Comparison of ENCODE assay signal across 2 cellular contexts in the genomic region with DNA sequence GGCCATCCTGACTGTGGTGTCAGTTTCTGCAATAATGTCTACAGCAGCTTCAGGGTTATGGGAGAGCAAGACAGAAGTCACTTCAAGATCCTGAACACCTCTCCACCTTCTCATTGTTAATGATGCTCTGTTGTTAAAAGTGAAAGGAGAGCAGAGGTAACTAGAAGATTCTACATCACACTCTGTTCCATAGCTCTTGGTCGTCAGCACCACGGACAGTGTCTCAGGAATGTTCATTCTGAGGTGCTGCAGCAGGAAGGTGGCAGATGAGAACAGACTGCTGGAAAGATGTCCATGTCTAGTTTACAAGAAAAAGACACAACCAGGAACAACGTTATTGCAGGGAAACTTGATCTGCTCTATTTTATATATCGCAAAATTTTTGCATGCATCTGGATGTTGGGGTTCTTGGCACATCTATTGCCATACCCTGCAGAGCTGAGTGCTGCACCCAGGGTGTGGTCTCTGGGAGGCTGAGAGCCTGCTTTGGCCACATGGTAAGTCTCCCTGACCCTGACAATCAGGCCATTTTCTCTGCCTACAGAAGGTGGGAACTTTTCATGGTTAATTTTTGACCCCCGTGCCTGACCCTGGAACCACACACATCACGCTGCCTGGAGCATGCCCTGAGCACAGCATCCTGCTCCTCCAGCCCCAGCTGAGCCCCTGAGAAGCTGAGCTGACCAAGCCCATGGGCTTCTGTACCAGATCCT.
A peak's percentile ranks its signal among the peaks of the same experiment; 100 is the strongest.
TF ChIP-seq lines count a peak whose summit lies in the region.

No MANE protein-coding gene starts in this region.

TF ChIP-seq in GM12891, 5 proteins besides CTCF, POLR2A, EP300 and RAD21:
- TF ChIP-seq SPI1 (IDR thresholded peaks at IDR 0.05; ENCODE audit: low read depth, low read length): no peak
- TF ChIP-seq PAX5 (IDR thresholded peaks at IDR 0.05; ENCODE audit: insufficient read depth, low read length, severe bottlenecking): no peak
- TF ChIP-seq POU2F2 (IDR thresholded peaks at IDR 0.05; ENCODE audit: low read depth, low read length): no peak
- no peak for TF ChIP-seq POLR2AphosphoS5 (IDR thresholded peaks at IDR 0.05; ENCODE audit: low read depth, low read length)
- TF ChIP-seq TAF1 (IDR thresholded peaks at IDR 0.05; ENCODE audit: low read depth, low read length): no peak

TF ChIP-seq in K562, 482 proteins besides CTCF, POLR2A, EP300 and RAD21:
- TF ChIP-seq ZNF57 (CRISPR knock-in tag; IDR thresholded peaks at IDR 0.05) (no peak), TEAD2 (tag; IDR thresholded peaks at IDR 0.05) (peak; percentile 95), MIER1 (IDR thresholded peaks at IDR 0.05; ENCODE audit: low read depth) (peak; percentile 85), PRMT5 (CRISPR knock-in tag; IDR thresholded peaks at IDR 0.05) (0 out of 2 replicates have a peak, but pooled peaks have one; percentile 27), TEAD1 (CRISPR knock-in tag; IDR thresholded peaks at IDR 0.05) (peak; percentile 97), HNRNPK (IDR thresholded peaks at IDR 0.05; ENCODE audit: low read depth, low read length, poor library complexity, severe bottlenecking) (no peak), ZNF644 (tag; IDR thresholded peaks at IDR 0.05; ENCODE audit: low read depth) (no peak), SETDB1 (IDR thresholded peaks at IDR 0.05; ENCODE audit: low read length) (no peak), ZNF316 (IDR thresholded peaks at IDR 0.05) (no peak), EHMT2 (IDR thresholded peaks at IDR 0.05) (peak; percentile 94), ZNF561 (CRISPR knock-in tag; conservative IDR thresholded peaks at IDR 0.05) (no peak), POU5F1 (IDR thresholded peaks at IDR 0.05; ENCODE audit: borderline replicate concordance, low read depth, low read length, partially characterized antibody) (no peak), CBX1 (IDR thresholded peaks at IDR 0.05; ENCODE audit: low read depth) (no peak), TEAD4 (IDR thresholded peaks at IDR 0.05; ENCODE audit: low read length) (peak; percentile 91), TEAD4 (CRISPR knock-in tag; IDR thresholded peaks at IDR 0.05; ENCODE audit: borderline replicate concordance) (peak; percentile 78; the same call in 1 of the 2 replicates), CBX2 (IDR thresholded peaks at IDR 0.05; ENCODE audit: insufficient read depth, low read length, poor library complexity, severe bottlenecking) (no peak)
- TF ChIP-seq, protein P1, sequence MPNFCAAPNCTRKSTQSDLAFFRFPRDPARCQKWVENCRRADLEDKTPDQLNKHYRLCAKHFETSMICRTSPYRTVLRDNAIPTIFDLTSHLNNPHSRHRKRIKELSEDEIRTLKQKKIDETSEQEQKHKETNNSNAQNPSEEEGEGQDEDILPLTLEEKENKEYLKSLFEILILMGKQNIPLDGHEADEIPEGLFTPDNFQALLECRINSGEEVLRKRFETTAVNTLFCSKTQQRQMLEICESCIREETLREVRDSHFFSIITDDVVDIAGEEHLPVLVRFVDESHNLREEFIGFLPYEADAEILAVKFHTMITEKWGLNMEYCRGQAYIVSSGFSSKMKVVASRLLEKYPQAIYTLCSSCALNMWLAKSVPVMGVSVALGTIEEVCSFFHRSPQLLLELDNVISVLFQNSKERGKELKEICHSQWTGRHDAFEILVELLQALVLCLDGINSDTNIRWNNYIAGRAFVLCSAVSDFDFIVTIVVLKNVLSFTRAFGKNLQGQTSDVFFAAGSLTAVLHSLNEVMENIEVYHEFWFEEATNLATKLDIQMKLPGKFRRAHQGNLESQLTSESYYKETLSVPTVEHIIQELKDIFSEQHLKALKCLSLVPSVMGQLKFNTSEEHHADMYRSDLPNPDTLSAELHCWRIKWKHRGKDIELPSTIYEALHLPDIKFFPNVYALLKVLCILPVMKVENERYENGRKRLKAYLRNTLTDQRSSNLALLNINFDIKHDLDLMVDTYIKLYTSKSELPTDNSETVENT (CRISPR knock-in tag; IDR thresholded peaks at IDR 0.05): no peak
- TF ChIP-seq, protein P2, sequence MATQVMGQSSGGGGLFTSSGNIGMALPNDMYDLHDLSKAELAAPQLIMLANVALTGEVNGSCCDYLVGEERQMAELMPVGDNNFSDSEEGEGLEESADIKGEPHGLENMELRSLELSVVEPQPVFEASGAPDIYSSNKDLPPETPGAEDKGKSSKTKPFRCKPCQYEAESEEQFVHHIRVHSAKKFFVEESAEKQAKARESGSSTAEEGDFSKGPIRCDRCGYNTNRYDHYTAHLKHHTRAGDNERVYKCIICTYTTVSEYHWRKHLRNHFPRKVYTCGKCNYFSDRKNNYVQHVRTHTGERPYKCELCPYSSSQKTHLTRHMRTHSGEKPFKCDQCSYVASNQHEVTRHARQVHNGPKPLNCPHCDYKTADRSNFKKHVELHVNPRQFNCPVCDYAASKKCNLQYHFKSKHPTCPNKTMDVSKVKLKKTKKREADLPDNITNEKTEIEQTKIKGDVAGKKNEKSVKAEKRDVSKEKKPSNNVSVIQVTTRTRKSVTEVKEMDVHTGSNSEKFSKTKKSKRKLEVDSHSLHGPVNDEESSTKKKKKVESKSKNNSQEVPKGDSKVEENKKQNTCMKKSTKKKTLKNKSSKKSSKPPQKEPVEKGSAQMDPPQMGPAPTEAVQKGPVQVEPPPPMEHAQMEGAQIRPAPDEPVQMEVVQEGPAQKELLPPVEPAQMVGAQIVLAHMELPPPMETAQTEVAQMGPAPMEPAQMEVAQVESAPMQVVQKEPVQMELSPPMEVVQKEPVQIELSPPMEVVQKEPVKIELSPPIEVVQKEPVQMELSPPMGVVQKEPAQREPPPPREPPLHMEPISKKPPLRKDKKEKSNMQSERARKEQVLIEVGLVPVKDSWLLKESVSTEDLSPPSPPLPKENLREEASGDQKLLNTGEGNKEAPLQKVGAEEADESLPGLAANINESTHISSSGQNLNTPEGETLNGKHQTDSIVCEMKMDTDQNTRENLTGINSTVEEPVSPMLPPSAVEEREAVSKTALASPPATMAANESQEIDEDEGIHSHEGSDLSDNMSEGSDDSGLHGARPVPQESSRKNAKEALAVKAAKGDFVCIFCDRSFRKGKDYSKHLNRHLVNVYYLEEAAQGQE (CRISPR knock-in tag; IDR thresholded peaks at IDR 0.05; ENCODE audit: low read depth): peak; percentile 94
- TF ChIP-seq, protein P3, sequence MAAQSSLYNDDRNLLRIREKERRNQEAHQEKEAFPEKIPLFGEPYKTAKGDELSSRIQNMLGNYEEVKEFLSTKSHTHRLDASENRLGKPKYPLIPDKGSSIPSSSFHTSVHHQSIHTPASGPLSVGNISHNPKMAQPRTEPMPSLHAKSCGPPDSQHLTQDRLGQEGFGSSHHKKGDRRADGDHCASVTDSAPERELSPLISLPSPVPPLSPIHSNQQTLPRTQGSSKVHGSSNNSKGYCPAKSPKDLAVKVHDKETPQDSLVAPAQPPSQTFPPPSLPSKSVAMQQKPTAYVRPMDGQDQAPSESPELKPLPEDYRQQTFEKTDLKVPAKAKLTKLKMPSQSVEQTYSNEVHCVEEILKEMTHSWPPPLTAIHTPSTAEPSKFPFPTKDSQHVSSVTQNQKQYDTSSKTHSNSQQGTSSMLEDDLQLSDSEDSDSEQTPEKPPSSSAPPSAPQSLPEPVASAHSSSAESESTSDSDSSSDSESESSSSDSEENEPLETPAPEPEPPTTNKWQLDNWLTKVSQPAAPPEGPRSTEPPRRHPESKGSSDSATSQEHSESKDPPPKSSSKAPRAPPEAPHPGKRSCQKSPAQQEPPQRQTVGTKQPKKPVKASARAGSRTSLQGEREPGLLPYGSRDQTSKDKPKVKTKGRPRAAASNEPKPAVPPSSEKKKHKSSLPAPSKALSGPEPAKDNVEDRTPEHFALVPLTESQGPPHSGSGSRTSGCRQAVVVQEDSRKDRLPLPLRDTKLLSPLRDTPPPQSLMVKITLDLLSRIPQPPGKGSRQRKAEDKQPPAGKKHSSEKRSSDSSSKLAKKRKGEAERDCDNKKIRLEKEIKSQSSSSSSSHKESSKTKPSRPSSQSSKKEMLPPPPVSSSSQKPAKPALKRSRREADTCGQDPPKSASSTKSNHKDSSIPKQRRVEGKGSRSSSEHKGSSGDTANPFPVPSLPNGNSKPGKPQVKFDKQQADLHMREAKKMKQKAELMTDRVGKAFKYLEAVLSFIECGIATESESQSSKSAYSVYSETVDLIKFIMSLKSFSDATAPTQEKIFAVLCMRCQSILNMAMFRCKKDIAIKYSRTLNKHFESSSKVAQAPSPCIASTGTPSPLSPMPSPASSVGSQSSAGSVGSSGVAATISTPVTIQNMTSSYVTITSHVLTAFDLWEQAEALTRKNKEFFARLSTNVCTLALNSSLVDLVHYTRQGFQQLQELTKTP (IDR thresholded peaks at IDR 0.05; ENCODE audit: low read depth in 1 of 2, partially characterized antibody in 2 of 2): peak in 1 of 2 experiments; percentile 73
